In the genomic region with DNA sequence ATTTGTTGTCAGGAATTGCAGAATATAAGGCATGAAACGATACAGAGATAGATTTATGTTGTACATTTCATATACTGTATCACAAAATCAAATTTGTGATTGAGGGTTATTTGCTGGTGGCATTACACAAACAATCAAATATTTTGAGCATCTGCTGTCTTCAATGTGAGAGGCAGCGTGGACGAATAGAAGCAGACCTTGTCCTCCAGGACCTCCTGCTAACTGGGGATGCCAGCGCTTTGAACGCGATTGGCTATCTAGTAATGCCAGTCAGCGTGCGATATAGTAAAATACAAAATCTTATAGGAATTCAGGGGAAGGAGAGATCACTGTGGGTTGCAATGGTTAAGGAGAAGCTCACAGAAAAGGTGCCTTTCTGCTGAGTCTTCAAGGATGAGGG, we compare ENCODE assay signal across 8 cellular contexts. TPM values are rescaled to one million over a fixed set of nuclear protein-coding genes. Genes with fewer than 3 reads are reported as not detected.
DNase-seq lines count a peak whose midpoint lies in the region; ATAC-seq and TF ChIP-seq lines count a peak whose summit lies in the region.

No MANE protein-coding gene starts in this region.

- H3K4me1 ChIP-seq in iPS DF 6.9 (ENCODE audit: control insufficient read depth, insufficient read depth, low read length) = peaks cover 6% of the 10 kb centered on the region

- H3K27me3 Mint-ChIP-seq in activated CD8-positive, alpha-beta T cell treated with anti-CD3 and anti-CD28 coated beads for 36 hours = peaks cover 3% of the 10 kb centered on the region

- H3K27ac ChIP-seq in iPS DF 6.9 (ENCODE audit: low read length) (no peak overlapping the region), RWPE1 (no peak overlapping the region)

- H3K27me3 ChIP-seq in iPS DF 6.9 (ENCODE audit: control insufficient read depth, insufficient read depth, low read length) = no peaks in the 10 kb centered on the region; the same call in 1 of the 2 replicates

- H3K9me3 ChIP-seq in iPS DF 6.9 (ENCODE audit: control insufficient read depth, insufficient read depth, low read length) = no peaks in the 10 kb centered on the region

- peak overlapping the region; percentile 77 for H3K4me3 Mint-ChIP-seq in activated CD8-positive, alpha-beta T cell treated with anti-CD3 and anti-CD28 coated beads for 36 hours
- H3K4me3 Mint-ChIP-seq in stimulated activated effector memory CD8-positive, alpha-beta T cell treated with anti-CD3 and anti-CD28 coated beads, Interleukin-12 subunit alpha, Interleukin-12 subunit beta, amount 100 ng/mL, for 72 hours = peak overlapping the region; percentile 74

- peak; percentile 6 for DNase-seq in NCI-H748 (lab: John Stamatoyannopoulos, UW; ENCODE audit: unreplicated experiment)
- no peak for DNase-seq in NCI-H748 treated with DMSO at 0.1 percent for 48 hours (lab: John Stamatoyannopoulos, UW)
- DNase-seq in activated CD8-positive, alpha-beta T cell treated with anti-CD3 and anti-CD28 coated beads for 36 hours = no peak
- DNase-seq in iPS DF 6.9 (ENCODE audit: low read depth, low spot score) = no peak
- DNase-seq in stimulated activated effector memory CD8-positive, alpha-beta T cell treated with anti-CD3 and anti-CD28 coated beads, Interleukin-12 subunit alpha, Interleukin-12 subunit beta, amount 100 ng/mL, for 72 hours (ENCODE audit: low spot score in 2 of 2) = no peak
- no peak for DNase-seq in NCI-H2081 treated with DMSO at 0.1 percent for 48 hours (lab: John Stamatoyannopoulos, UW)
- DNase-seq in RWPE1 (ENCODE audit: low spot score) = no peak
- no peak for DNase-seq in DMS114 treated with DMSO at 0.1 percent for 48 hours (lab: John Stamatoyannopoulos, UW; ENCODE audit: unreplicated experiment)

- no peak for TF ChIP-seq CTCF in activated CD8-positive, alpha-beta T cell treated with anti-CD3 and anti-CD28 coated beads for 36 hours (IDR thresholded peaks at IDR 0.05)
- TF ChIP-seq CTCF in RWPE1 (conservative IDR thresholded peaks at IDR 0.05; ENCODE audit: low read depth) = no peak

- H3K36me3 Mint-ChIP-seq in activated CD8-positive, alpha-beta T cell treated with anti-CD3 and anti-CD28 coated beads for 36 hours (ENCODE audit: low read depth) = peaks cover 36% of the 10 kb centered on the region
- peaks cover 16% of the 10 kb centered on the region for H3K36me3 Mint-ChIP-seq in stimulated activated effector memory CD8-positive, alpha-beta T cell treated with anti-CD3 and anti-CD28 coated beads, Interleukin-12 subunit alpha, Interleukin-12 subunit beta, amount 100 ng/mL, for 72 hours

- no peak for ATAC-seq in activated CD8-positive, alpha-beta T cell treated with anti-CD3 and anti-CD28 coated beads for 36 hours
- no peak for ATAC-seq in stimulated activated effector memory CD8-positive, alpha-beta T cell treated with anti-CD3 and anti-CD28 coated beads, Interleukin-12 subunit alpha, Interleukin-12 subunit beta, amount 100 ng/mL, for 72 hours

- POLR2A ChIA-PET in activated CD8-positive, alpha-beta T cell treated with anti-CD3 and anti-CD28 coated beads for 36 hours (lab: Charles Lee) = interaction anchor here (0.8 kb wide), 1 partner anchor 1465 kb away, joined by 3 read pairs; no protein-coding TSS in a partner anchor
- POLR2A ChIA-PET in RWPE1 (lab: Yijun Ruan, JAX; ENCODE audit: low non-redundant PET) = interaction anchor here (1.0 kb wide), 1 partner anchor 492 kb away, joined by 6 read pairs; no protein-coding TSS in a partner anchor

- CTCF ChIA-PET in activated CD8-positive, alpha-beta T cell treated with anti-CD3 and anti-CD28 coated beads for 36 hours (lab: Charles Lee) = interaction anchor here (0.6 to 4.0 kb wide), 15 partner anchors 8 to 655 kb away, joined by 3 to 34 read pairs (median 7); no protein-coding TSS in a partner anchor
- CTCF ChIA-PET in RWPE1 (lab: Yijun Ruan, JAX) = interaction anchor here (0.5 to 2.1 kb wide), 14 partner anchors 13 to 757 kb away, joined by 3 to 15 read pairs (median 3); no protein-coding TSS in a partner anchor

- peak overlapping the region; percentile 89; the same call in 1 of the 2 replicates for H3K4me3 ChIP-seq in iPS DF 6.9 (ENCODE audit: low read length)

- peaks cover 26% of the 10 kb centered on the region for H3K4me1 Mint-ChIP-seq in activated CD8-positive, alpha-beta T cell treated with anti-CD3 and anti-CD28 coated beads for 36 hours (ENCODE audit: low read depth)
- peaks cover 27% of the 10 kb centered on the region for H3K4me1 Mint-ChIP-seq in stimulated activated effector memory CD8-positive, alpha-beta T cell treated with anti-CD3 and anti-CD28 coated beads, Interleukin-12 subunit alpha, Interleukin-12 subunit beta, amount 100 ng/mL, for 72 hours

- WGBS in iPS DF 6.9 (ENCODE audit: insufficient coverage, insufficient read length) = no CpG with 5 or more reads among the region's 8 CpGs

- H3K27ac Mint-ChIP-seq in activated CD8-positive, alpha-beta T cell treated with anti-CD3 and anti-CD28 coated beads for 36 hours = peak overlapping the region; percentile 73
- H3K27ac Mint-ChIP-seq in stimulated activated effector memory CD8-positive, alpha-beta T cell treated with anti-CD3 and anti-CD28 coated beads, Interleukin-12 subunit alpha, Interleukin-12 subunit beta, amount 100 ng/mL, for 72 hours = peak overlapping the region; percentile 81

- peaks cover 19% of the 10 kb centered on the region for H3K9me3 Mint-ChIP-seq in activated CD8-positive, alpha-beta T cell treated with anti-CD3 and anti-CD28 coated beads for 36 hours
- no peaks in the 10 kb centered on the region for H3K9me3 Mint-ChIP-seq in stimulated activated effector memory CD8-positive, alpha-beta T cell treated with anti-CD3 and anti-CD28 coated beads, Interleukin-12 subunit alpha, Interleukin-12 subunit beta, amount 100 ng/mL, for 72 hours

- no peaks in the 10 kb centered on the region for H3K36me3 ChIP-seq in iPS DF 6.9 (ENCODE audit: control insufficient read depth, insufficient read depth, low read length)

- intact Hi-C loops in activated CD8-positive, alpha-beta T cell treated with anti-CD3 and anti-CD28 coated beads for 36 hours (cut with micrococcal nuclease) = no loop called here

RNA-seq across cellular contexts. Expression of a gene that starts 0.6 kb away (rescaled TPM):
- total RNA-seq in activated CD8-positive, alpha-beta T cell treated with anti-CD3 and anti-CD28 coated beads for 36 hours = 10 to 100 TPM; 20.9 to 22.7 TPM
